Comparison of ENCODE assay signal across 8 cellular contexts in the genomic region with DNA sequence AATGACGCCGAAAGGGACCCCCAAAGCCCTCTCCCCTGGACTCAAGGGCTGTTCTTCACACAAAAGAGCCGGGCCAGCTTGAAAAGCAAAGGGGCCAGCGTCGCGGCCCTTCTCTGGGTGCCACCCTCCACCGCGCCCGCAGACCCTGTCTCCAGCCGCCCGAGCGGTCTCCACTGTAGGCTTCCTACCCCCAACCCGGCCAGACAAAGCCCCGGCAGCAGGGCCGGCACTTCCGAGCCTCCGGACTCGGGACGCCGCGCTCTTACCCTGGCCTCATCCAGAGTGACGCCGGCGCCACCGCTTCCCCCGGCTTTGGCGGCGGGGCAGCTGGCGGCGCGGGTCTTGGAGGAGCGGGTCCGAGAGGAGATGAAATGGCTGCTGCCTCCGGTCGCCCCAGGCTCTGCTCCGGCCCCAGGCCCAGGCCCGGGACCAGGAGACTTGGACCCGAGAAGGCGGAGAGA. TPM values are rescaled to one million over a fixed set of nuclear protein-coding genes. Genes with fewer than 3 reads are reported as not detected.
DNase-seq lines count a peak whose midpoint lies in the region; ATAC-seq lines count a peak whose summit lies in the region.

No MANE protein-coding gene starts in this region.

- H3K27ac ChIP-seq in epithelial cell of prostate, result peak overlapping the region; percentile 88

- peak; percentile 55 for DNase-seq in Daoy (ENCODE audit: low read depth)
- DNase-seq in HT1080 (ENCODE audit: low read depth), result peak; percentile 25
- DNase-seq in activated CD4-positive, alpha-beta T cell treated with anti-CD3 and anti-CD28 coated beads, Interleukin-2, amount 10 ng/mL, durations not matched to agents 24 days and 14 days, result no peak
- no peak for DNase-seq in epithelial cell of prostate (ENCODE audit: low read depth, low spot score)
- DNase-seq in myocyte (ENCODE audit: low read depth), result peak; percentile 52
- DNase-seq in ureter (ENCODE audit: low spot score), result peak; percentile 51
- DNase-seq in kidney glomerular epithelial cell (lab: John Stamatoyannopoulos, UW), result no peak

- H3K4me3 Mint-ChIP-seq in activated CD4-positive, alpha-beta T cell treated with anti-CD3 and anti-CD28 coated beads, Interleukin-2, amount 10 ng/mL, durations not matched to agents 24 days and 14 days, result peak overlapping the region; percentile 91

- peaks cover 28% of the 10 kb centered on the region for H3K4me1 Mint-ChIP-seq in activated CD4-positive, alpha-beta T cell treated with anti-CD3 and anti-CD28 coated beads, Interleukin-2, amount 10 ng/mL, durations not matched to agents 24 days and 14 days

- H3K27ac Mint-ChIP-seq in activated CD4-positive, alpha-beta T cell treated with anti-CD3 and anti-CD28 coated beads, Interleukin-2, amount 10 ng/mL, durations not matched to agents 24 days and 14 days, result peak overlapping the region; percentile 100

- intact Hi-C loops in activated CD4-positive, alpha-beta T cell treated with anti-CD3 and anti-CD28 coated beads, Interleukin-2, amount 10 ng/mL, durations not matched to agents 24 days and 14 days (cut with micrococcal nuclease), result loop anchor here (1.0 to 5.0 kb wide), 3 partner anchors 34 to 431 kb away; no protein-coding TSS in a partner anchor

- H3K9me3 Mint-ChIP-seq in activated CD4-positive, alpha-beta T cell treated with anti-CD3 and anti-CD28 coated beads, Interleukin-2, amount 10 ng/mL, durations not matched to agents 24 days and 14 days, result no peaks in the 10 kb centered on the region

- peaks cover 2% of the 10 kb centered on the region for H3K27me3 Mint-ChIP-seq in activated CD4-positive, alpha-beta T cell treated with anti-CD3 and anti-CD28 coated beads, Interleukin-2, amount 10 ng/mL, durations not matched to agents 24 days and 14 days

- peak; percentile 30 for ATAC-seq in GM21381 (IDR thresholded peaks at IDR 0.05; ENCODE audit: unreplicated experiment)

- H3K36me3 Mint-ChIP-seq in activated CD4-positive, alpha-beta T cell treated with anti-CD3 and anti-CD28 coated beads, Interleukin-2, amount 10 ng/mL, durations not matched to agents 24 days and 14 days (ENCODE audit: low read depth), result peaks cover 5% of the 10 kb centered on the region

RNA-seq across cellular contexts. Expression of gene ATAD2B, which starts 0.6 kb away (rescaled TPM):
- total RNA-seq in Daoy (2014; rRNA removed; shearing (Covaris generic)), result 7.9 and 9.7 TPM in 2 replicates
- total RNA-seq in HT1080 (2014; rRNA removed; shearing (Covaris generic)), result 2.2 and 6.8 TPM in 2 replicates
- 1.7 and 1.9 TPM in 2 replicates for polyA plus RNA-seq in HT1080 (2015; cell fraction: cytosol; rRNA removed)
- 9.6 and 10.6 TPM in 2 replicates for polyA plus RNA-seq in HT1080 (2015; cell fraction: nucleus; rRNA removed)
- 23.9 and 24.3 TPM in 2 replicates for total RNA-seq in activated CD4-positive, alpha-beta T cell treated with anti-CD3 and anti-CD28 coated beads, Interleukin-2, amount 10 ng/mL, durations not matched to agents 24 days and 14 days
- 22.9 and 36.1 TPM in 2 replicates for total RNA-seq in myocyte
- 3.2 TPM for polyA plus RNA-seq in myocyte (2012)
- total RNA-seq in ureter, result 48.4 TPM

RNA-seq across cellular contexts. Expression of gene UBXN2A, which starts 13.9 kb away (rescaled TPM):
- total RNA-seq in Daoy (2014; rRNA removed; shearing (Covaris generic)), result 13.5 and 16.2 TPM in 2 replicates
- total RNA-seq in HT1080 (2014; rRNA removed; shearing (Covaris generic)), result 9.9 and 11.3 TPM in 2 replicates
- polyA plus RNA-seq in HT1080 (2015; cell fraction: cytosol; rRNA removed), result 13.9 and 14.1 TPM in 2 replicates
- polyA plus RNA-seq in HT1080 (2015; cell fraction: nucleus; rRNA removed), result 2.0 and 4.4 TPM in 2 replicates
- total RNA-seq in activated CD4-positive, alpha-beta T cell treated with anti-CD3 and anti-CD28 coated beads, Interleukin-2, amount 10 ng/mL, durations not matched to agents 24 days and 14 days, result 11.5 and 13.1 TPM in 2 replicates
- 13.0 and 15.6 TPM in 2 replicates for total RNA-seq in myocyte
- 7.4 TPM for polyA plus RNA-seq in myocyte (2012)
- total RNA-seq in ureter, result 17.0 TPM

Comparison
In these comparisons a context has a peak if more than half of its experiments do, and no peak if none do; other contexts are left out.
1. DNase-seq: peak in Daoy (single experiment), HT1080 (single experiment), myocyte (single experiment) and ureter (single experiment); none in activated CD4-positive, alpha-beta T cell treated with anti-CD3 and anti-CD28 coated beads, Interleukin-2, amount 10 ng/mL, durations not matched to agents 24 days and 14 days (single experiment), epithelial cell of prostate (single experiment) and kidney glomerular epithelial cell (single experiment).